In the genomic region with DNA sequence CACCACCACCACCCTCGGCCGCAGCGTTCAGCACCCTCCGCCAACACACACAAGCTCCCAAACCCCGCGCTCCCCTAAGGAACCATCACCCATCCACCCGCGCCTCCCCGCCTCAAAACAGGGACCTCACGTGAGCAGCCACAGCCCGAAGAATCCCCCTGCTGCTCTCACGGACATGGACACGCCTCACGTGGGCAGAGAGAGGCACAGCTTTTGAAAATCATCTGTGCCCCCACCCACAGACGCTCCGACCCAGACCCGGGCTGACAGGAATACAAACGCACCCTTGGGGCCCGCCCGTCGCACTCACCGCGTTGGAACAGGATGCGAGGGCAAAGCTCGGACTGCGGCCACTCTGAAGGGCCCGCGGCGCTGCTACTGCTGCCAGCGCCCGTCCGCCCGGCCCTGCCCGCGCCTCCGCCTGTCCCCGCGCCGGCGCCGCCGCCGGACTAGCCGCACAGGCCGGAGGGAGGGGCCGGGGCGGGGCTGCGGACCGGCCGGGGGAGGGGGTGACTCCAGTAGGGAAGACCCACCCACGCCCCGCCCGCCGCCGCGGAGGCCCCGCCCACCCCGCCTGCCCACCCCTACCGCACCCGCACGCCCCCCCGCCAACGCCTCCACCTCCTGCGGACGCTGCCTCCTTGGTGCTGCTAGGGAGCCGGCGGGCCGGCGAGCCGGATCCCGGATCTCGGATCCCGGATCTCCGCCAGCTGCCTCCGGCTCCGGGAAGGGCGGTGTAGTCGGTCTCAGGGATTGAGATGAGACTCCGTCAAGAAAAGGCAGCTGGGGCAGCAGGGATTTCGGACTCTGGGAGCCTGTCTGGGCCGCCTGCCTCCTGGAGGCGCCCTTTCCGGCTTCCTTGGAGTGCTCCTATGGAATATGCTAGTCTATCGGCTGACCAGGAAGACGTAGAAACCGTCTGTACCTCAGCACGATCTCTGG, we compare ENCODE assay signal across 8 cellular contexts. TPM values are rescaled to one million over a fixed set of nuclear protein-coding genes. Genes with fewer than 3 reads are reported as not detected.
DNase-seq lines count a peak whose midpoint lies in the region; ATAC-seq and TF ChIP-seq lines count a peak whose summit lies in the region.

A gene (minus strand): TSS at position 461 of the 942 bp plus-strand sequence. CDS start 8,246 bp downstream, outside the sequence.

- WGBS in GM23248 (ENCODE audit: low coverage in 1 of 2, low lambda C conversion rate in 2 of 2, missing lambda C conversion rate in 2 of 2), 2 experiments: 0 to 1% methylated on average over 40 to 84 of the region's 87 CpGs
- WGBS in SK-N-SH (ENCODE audit: low lambda C conversion rate): 0% methylated on average over 17 of the region's 87 CpGs

- POLR2A ChIA-PET in SK-N-SH (lab: Yijun Ruan, JAX): interaction anchor here (0.6 to 1.6 kb wide), 5 partner anchors 9 to 173 kb away, joined by 3 to 4 read pairs (median 3); no protein-coding TSS in a partner anchor

- peak within 1 kb of the TSS; percentile 90 for H2AFZ ChIP-seq in GM23248
- peak within 1 kb of the TSS; percentile 97 for H2AFZ ChIP-seq in SK-N-SH (ENCODE audit: low read depth)
- H2AFZ ChIP-seq in osteoblast (ENCODE audit: low read length): peak within 1 kb of the TSS; percentile 94

- H3K79me2 ChIP-seq in GM23248 (ENCODE audit: insufficient read depth): peaks cover 47% of the 10 kb centered on the region
- peaks cover 38% of the 10 kb centered on the region for H3K79me2 ChIP-seq in SK-N-SH (ENCODE audit: insufficient read depth)
- peaks cover 43% of the 10 kb centered on the region for H3K79me2 ChIP-seq in osteoblast (ENCODE audit: insufficient read depth, low read length)

- H3K4me3 ChIP-seq in GM23248 (peak within 1 kb of the TSS; percentile 84), SK-N-SH (ENCODE audit: low read depth in 2 of 2, low read length in 1 of 2) (peak within 1 kb of the TSS; percentile 63 to 96), osteoblast (ENCODE audit: insufficient read depth, low read length) (peak within 1 kb of the TSS; percentile 88)

- no peak for TF ChIP-seq RAD21 in SK-N-SH (IDR thresholded peaks at IDR 0.05; ENCODE audit: low read length)

- H3K27ac ChIP-seq in GM23248 (peak within 1 kb of the TSS; percentile 88), SK-N-SH (ENCODE audit: low read depth in 2 of 2, low read length in 1 of 2) (peak within 1 kb of the TSS; percentile 93 to 96), osteoblast (ENCODE audit: low read depth, low read length) (peak within 1 kb of the TSS; percentile 85), temporal lobe (ENCODE audit: low read depth, low read length) (peak within 1 kb of the TSS; percentile 94)

- TF ChIP-seq CTCF in SK-N-SH (IDR thresholded peaks at IDR 0.05) (peak; percentile 56), osteoblast (IDR thresholded peaks at IDR 0.05; ENCODE audit: extremely low read depth, low read depth, low read length) (peak; percentile 38)

- no peaks in the 10 kb centered on the region for H4K20me1 ChIP-seq in GM23248 (ENCODE audit: insufficient read depth)
- H4K20me1 ChIP-seq in SK-N-SH (ENCODE audit: insufficient read depth): no peaks in the 10 kb centered on the region
- peaks cover 7% of the 10 kb centered on the region for H4K20me1 ChIP-seq in osteoblast (ENCODE audit: insufficient read depth, low read length)

- H3K9me3 ChIP-seq in GM23248 (ENCODE audit: low read depth): no peaks in the 10 kb centered on the region
- H3K9me3 ChIP-seq in SK-N-SH: no peaks in the 10 kb centered on the region
- no peaks in the 10 kb centered on the region for H3K9me3 ChIP-seq in osteoblast (ENCODE audit: low read depth, low read length)

- in situ Hi-C loops in GM23248 (cut with MboI): no loop called here

- DNase-seq in DMS53 (lab: John Stamatoyannopoulos, UW) (peak; percentile 95), GM23248 (peak; percentile 94), LoVo (ENCODE audit: low spot score) (peak; percentile 83), SK-N-SH (peak; percentile 100), glomerular endothelial cell (ENCODE audit: extremely low read depth, low read depth, low spot score) (no peak), osteoblast (ENCODE audit: insufficient read length, low spot score, missing footprints) (peak; percentile 99)
- DNase-seq in activated naive CD4-positive, alpha-beta T cell treated with anti-CD3 and anti-CD28 coated beads, Interleukin-2, amount 50 U/mL, for 72 hours (ENCODE audit: low spot score in 2 of 2): peak; percentile 38 to 70

- H3K27me3 ChIP-seq in GM23248 (replicated peaks; ENCODE audit: insufficient read depth): no peaks in the 10 kb centered on the region
- no peaks in the 10 kb centered on the region for H3K27me3 ChIP-seq in SK-N-SH (ENCODE audit: insufficient read depth)
- no peaks in the 10 kb centered on the region for H3K27me3 ChIP-seq in osteoblast (ENCODE audit: insufficient read depth, low read length)

- H3F3A ChIP-seq in GM23248 (ENCODE audit: insufficient read depth) (peaks cover 19% of the 10 kb centered on the region), SK-N-SH (replicated peaks; ENCODE audit: insufficient read depth) (peaks cover 25% of the 10 kb centered on the region)

- H3K4me1 ChIP-seq in GM23248 (ENCODE audit: insufficient read depth): peaks cover 18% of the 10 kb centered on the region
- H3K4me1 ChIP-seq in SK-N-SH (ENCODE audit: control insufficient read depth in 1 of 2, insufficient read depth in 2 of 2, low read depth in 1 of 2, low read length in 1 of 2): peaks cover 7 to 22% of the 10 kb centered on the region in 2 experiments; a peak in 2 of 4 replicates
- peaks cover 16% of the 10 kb centered on the region for H3K4me1 ChIP-seq in osteoblast (ENCODE audit: insufficient read depth, low read length)

- peak within 1 kb of the TSS; percentile 18 to 53 for H3K27ac Mint-ChIP-seq in activated naive CD4-positive, alpha-beta T cell treated with anti-CD3 and anti-CD28 coated beads, Interleukin-2, amount 50 U/mL, for 72 hours

- H3K4me2 ChIP-seq in GM23248 (ENCODE audit: unreplicated experiment): peak within 1 kb of the TSS; percentile 85
- H3K4me2 ChIP-seq in SK-N-SH: peak within 1 kb of the TSS; percentile 99
- peak within 1 kb of the TSS; percentile 96 for H3K4me2 ChIP-seq in osteoblast (ENCODE audit: insufficient read depth, low read length)

- no peaks in the 10 kb centered on the region for H3K36me3 ChIP-seq in GM23248 (ENCODE audit: low read depth)
- H3K36me3 ChIP-seq in SK-N-SH (replicated peaks in 1 of 2; ENCODE audit: control insufficient read depth in 1 of 2, insufficient read depth in 2 of 2, low read length in 1 of 2): peaks cover 6 to 24% of the 10 kb centered on the region in 2 experiments
- H3K36me3 ChIP-seq in osteoblast (ENCODE audit: insufficient read depth, low read length): peaks cover 22% of the 10 kb centered on the region

- peak; percentile 78 to 83 for ATAC-seq in activated naive CD4-positive, alpha-beta T cell treated with anti-CD3 and anti-CD28 coated beads, Interleukin-2, amount 50 U/mL, for 72 hours

- no peak for TF ChIP-seq EP300 in SK-N-SH (IDR thresholded peaks at IDR 0.05; ENCODE audit: borderline replicate concordance in 1 of 2, low read depth in 1 of 2, low read length in 1 of 2)

- CTCF ChIA-PET in SK-N-SH (lab: Yijun Ruan, JAX): interaction anchor here (0.6 to 6.7 kb wide), 8 partner anchors 10 to 1536 kb away, joined by 3 to 32 read pairs (median 4); no protein-coding TSS in a partner anchor

- no peaks in the 10 kb centered on the region for H3K36me3 Mint-ChIP-seq in activated naive CD4-positive, alpha-beta T cell treated with anti-CD3 and anti-CD28 coated beads, Interleukin-2, amount 50 U/mL, for 72 hours

- no peaks in the 10 kb centered on the region for H3K9me3 Mint-ChIP-seq in activated naive CD4-positive, alpha-beta T cell treated with anti-CD3 and anti-CD28 coated beads, Interleukin-2, amount 50 U/mL, for 72 hours

- peak within 1 kb of the TSS; percentile 88 for H3K9ac ChIP-seq in GM23248
- H3K9ac ChIP-seq in SK-N-SH: peak within 1 kb of the TSS; percentile 91

- no peaks in the 10 kb centered on the region for H3K9me2 ChIP-seq in GM23248 (ENCODE audit: insufficient read depth)
- no peaks in the 10 kb centered on the region for H3K9me2 ChIP-seq in SK-N-SH

TF ChIP-seq in SK-N-SH, 30 proteins besides CTCF, POLR2A, EP300 and RAD21 (continues in another document):
- TF ChIP-seq, protein P1, sequence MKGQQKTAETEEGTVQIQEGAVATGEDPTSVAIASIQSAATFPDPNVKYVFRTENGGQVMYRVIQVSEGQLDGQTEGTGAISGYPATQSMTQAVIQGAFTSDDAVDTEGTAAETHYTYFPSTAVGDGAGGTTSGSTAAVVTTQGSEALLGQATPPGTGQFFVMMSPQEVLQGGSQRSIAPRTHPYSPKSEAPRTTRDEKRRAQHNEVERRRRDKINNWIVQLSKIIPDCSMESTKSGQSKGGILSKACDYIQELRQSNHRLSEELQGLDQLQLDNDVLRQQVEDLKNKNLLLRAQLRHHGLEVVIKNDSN (IDR thresholded peaks at IDR 0.05; ENCODE audit: borderline replicate concordance, low read depth): 0 out of 2 replicates have a peak, but pooled peaks have one; percentile 48
- TF ChIP-seq NRF1 (IDR thresholded peaks at IDR 0.05; ENCODE audit: low read depth, low read length): peak; percentile 29; the same call in 1 of the 2 replicates
- TF ChIP-seq YY1 (IDR thresholded peaks at IDR 0.05; ENCODE audit: low read depth): no peak
- TF ChIP-seq POLR2AphosphoS5 (IDR thresholded peaks at IDR 0.05; ENCODE audit: low read depth, low read length): peak; percentile 81; the same call in 1 of the 2 replicates
- peak; percentile 31; the same call in 1 of the 2 replicates for TF ChIP-seq ELF1 (IDR thresholded peaks at IDR 0.05)
- no peak for TF ChIP-seq FOSL2 (IDR thresholded peaks at IDR 0.05; ENCODE audit: borderline replicate concordance, low read depth)
- TF ChIP-seq SIN3A (IDR thresholded peaks at IDR 0.05; ENCODE audit: borderline replicate concordance, low read depth, low read length): no peak; the same call in 1 of the 2 replicates
- TF ChIP-seq GABPA (IDR thresholded peaks at IDR 0.05; ENCODE audit: low read depth): no peak
- TF ChIP-seq TAF1 (IDR thresholded peaks at IDR 0.05; ENCODE audit: borderline replicate concordance, low read depth, low read length): peak; percentile 41; the same call in 1 of the 2 replicates
- peak; percentile 6 for TF ChIP-seq CHD2 (IDR thresholded peaks at IDR 0.05; ENCODE audit: low read length, partially characterized antibody)
- peak; percentile 91 for TF ChIP-seq MXI1 (IDR thresholded peaks at IDR 0.05; ENCODE audit: low read depth, low read length)
- TF ChIP-seq FOXJ3 (CRISPR knock-in tag; IDR thresholded peaks at IDR 0.05): no peak

RNA-seq across cellular contexts. Expression of the gene that starts here (rescaled TPM):
- 20.5 and 29.9 TPM in 2 replicates for total RNA-seq in GM23248 (2014; rRNA removed; shearing (Covaris generic))
- 15.2 and 17.1 TPM in 2 replicates for polyA plus RNA-seq in GM23248 (2016; fragmentation: Nextera tagmentation; extraction: Ambion mirVana)
- 22.8 and 26.6 TPM in 2 replicates for polyA plus RNA-seq in SK-N-SH (2012; rRNA removed)
- polyA plus RNA-seq in SK-N-SH (2012; cell fraction: cytosol; rRNA removed): 6.0 and 10.2 TPM in 2 replicates
- polyA plus RNA-seq in SK-N-SH (2012; cell fraction: nucleus; rRNA removed): 136 and 151 TPM in 2 replicates
- 10 to 100 TPM in 1 of 2 donors, 1 to 10 TPM in 1; 4.7 to 19.0 TPM for total RNA-seq in activated naive CD4-positive, alpha-beta T cell treated with anti-CD3 and anti-CD28 coated beads, Interleukin-2, amount 50 U/mL, for 72 hours
- total RNA-seq in glomerular endothelial cell: 17.1 and 46.3 TPM in 2 replicates
- 25.3 and 36.2 TPM in 2 replicates for total RNA-seq in osteoblast
- 38.8 TPM for total RNA-seq in temporal lobe
